Comparison of ENCODE assay signal across 27 cellular contexts in the genomic region with DNA sequence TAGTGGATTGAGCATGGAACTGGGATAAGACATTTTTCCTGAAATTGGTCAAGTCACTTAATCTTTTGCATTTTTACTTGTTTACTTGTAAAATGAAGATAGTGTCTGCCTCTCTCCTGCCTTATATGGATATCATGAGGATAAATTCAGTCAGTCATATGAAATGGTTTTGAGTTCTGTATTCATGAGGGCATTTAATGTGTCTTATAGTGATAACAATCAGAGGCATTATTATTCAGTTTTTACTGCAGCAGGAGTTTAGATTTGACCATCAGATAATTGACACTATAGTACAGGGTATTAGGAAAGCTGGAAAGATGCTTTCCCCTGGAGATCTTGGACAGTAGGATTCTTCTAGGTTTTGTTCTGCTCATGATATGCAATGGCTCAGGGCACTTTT. TPM values are rescaled to one million over a fixed set of nuclear protein-coding genes. Genes with fewer than 3 reads are reported as not detected.
A peak's percentile ranks its signal among the peaks of the same experiment; 100 is the strongest.
DNase-seq lines count a peak whose midpoint lies in the region; ATAC-seq and TF ChIP-seq lines count a peak whose summit lies in the region.
"Had no signal": no experiment of that assay in that cellular context is flagged by ENCODE, and none has a peak within 500 bp of the region (broad histone marks: within the 10 kb centered on the region; RNA-seq: fewer than 3 reads in every experiment).

No MANE protein-coding gene starts in this region.

- H3K36me3 ChIP-seq in ascending aorta: no peaks in the 10 kb centered on the region
- H3K36me3 ChIP-seq in thoracic aorta: no peaks in the 10 kb centered on the region
- H3K36me3 ChIP-seq in tibial artery: no peaks in the 10 kb centered on the region
- no peaks in the 10 kb centered on the region for H3K36me3 ChIP-seq in effector memory CD4-positive, alpha-beta T cell (ENCODE audit: control insufficient read depth, insufficient read depth, low read length)
- H3K36me3 ChIP-seq in WERI-Rb-1: no peaks in the 10 kb centered on the region
- H3K36me3 ChIP-seq: BLaER1 treated with 17β-estradiol and CSF1 and Interleukin-3, amounts not matched to agents 10 nM and 100 nM had no signal

- H3K27me3 ChIP-seq in ascending aorta: no peaks in the 10 kb centered on the region
- H3K27me3 ChIP-seq in thoracic aorta (replicated peaks; ENCODE audit: insufficient read depth): no peaks in the 10 kb centered on the region
- no peaks in the 10 kb centered on the region for H3K27me3 ChIP-seq in tibial artery
- no peaks in the 10 kb centered on the region for H3K27me3 ChIP-seq in effector memory CD4-positive, alpha-beta T cell (replicated peaks; ENCODE audit: control insufficient read depth, insufficient read depth, low read length, poor library complexity, severe bottlenecking)
- H3K27me3 ChIP-seq in WERI-Rb-1 (ENCODE audit: insufficient read depth, low read depth, severe bottlenecking): no peaks in the 10 kb centered on the region
- H3K27me3 ChIP-seq: BLaER1 treated with 17β-estradiol and CSF1 and Interleukin-3, amounts not matched to agents 10 nM and 100 nM had no signal

- no peak for ATAC-seq in thoracic aorta (ENCODE audit: insufficient number of reproducible peaks, low FRiP score, low read depth)
- ATAC-seq: A549; CD8-positive, alpha-beta T cell; GM12878 had no signal

- TF ChIP-seq CTCF in ascending aorta (IDR thresholded peaks at IDR 0.05) (no peak), thoracic aorta (IDR thresholded peaks at IDR 0.05) (no peak), tibial artery (IDR thresholded peaks at IDR 0.05) (no peak), WERI-Rb-1 (IDR thresholded peaks at IDR 0.05; ENCODE audit: low read depth, low read length) (no peak)

- H3K4me3 ChIP-seq in ascending aorta: no peak overlapping the region
- no peak overlapping the region for H3K4me3 ChIP-seq in thoracic aorta
- no peak overlapping the region for H3K4me3 ChIP-seq in tibial artery
- H3K4me3 ChIP-seq in effector memory CD4-positive, alpha-beta T cell (ENCODE audit: insufficient read depth, low read depth, low read length, poor library complexity, severe bottlenecking): no peak overlapping the region
- H3K4me3 ChIP-seq in WERI-Rb-1 (ENCODE audit: low read depth, low read length): no peak overlapping the region
- H3K4me3 ChIP-seq: A549; BLaER1 treated with 17β-estradiol and CSF1 and Interleukin-3, amounts not matched to agents 10 nM and 100 nM; GM12878 had no signal

- intact Hi-C loops in ascending aorta (cut with DNase I) (loop anchor here (5.0 to 10.0 kb wide), 2 partner anchors 56 to 394 kb away; a partner anchor contains a TSS), tibial artery (cut with DNase I; ENCODE audit: low total_unique reads) (no loop called here)

- H3K4me1 ChIP-seq in ascending aorta: peaks cover 0 to 37% of the 10 kb centered on the region in 2 donors
- H3K4me1 ChIP-seq in thoracic aorta (ENCODE audit: control insufficient read depth in 1 of 2, low read depth in 2 of 2): peaks cover 33 to 55% of the 10 kb centered on the region in 2 donors
- peaks cover 0 to 82% (median 17%) of the 10 kb centered on the region in 4 donors for H3K4me1 ChIP-seq in tibial artery
- no peaks in the 10 kb centered on the region for H3K4me1 ChIP-seq in effector memory CD4-positive, alpha-beta T cell (ENCODE audit: control insufficient read depth, insufficient read depth, low read length, poor library complexity, severe bottlenecking)
- H3K4me1 ChIP-seq: A549; BLaER1 treated with 17β-estradiol and CSF1 and Interleukin-3, amounts not matched to agents 10 nM and 100 nM had no signal

- H3K27ac ChIP-seq in ascending aorta (peak overlapping the region; percentile 52 to 64), thoracic aorta (peak overlapping the region; percentile 52 to 58), tibial artery (peak overlapping the region; percentile 52 to 65), WERI-Rb-1 (no peak overlapping the region)
- no peak overlapping the region for H3K27ac ChIP-seq in effector memory CD4-positive, alpha-beta T cell (ENCODE audit: insufficient read depth, low read length, poor library complexity, severe bottlenecking)
- H3K27ac ChIP-seq: 22Rv1; A549; BLaER1 treated with 17β-estradiol and CSF1 and Interleukin-3, amounts not matched to agents 10 nM and 100 nM; C4-2B had no signal

- DNase-seq in COLO829 (ENCODE audit: low spot score) (peak; percentile 4), ascending aorta (ENCODE audit: low spot score in 2 of 2) (no peak), thoracic aorta (ENCODE audit: low spot score) (no peak), tibial artery (no peak), iPS-NIHi7 (ENCODE audit: extremely low spot score) (no peak), WERI-Rb-1 (no peak)
- DNase-seq in effector memory CD4-positive, alpha-beta T cell: no peak
- DNase-seq: AML-193; CD4-positive, alpha-beta T cell; CD8-positive, alpha-beta T cell; COR-L47; DMS 273 treated with DMSO at 0.1 percent for 48 hours; DMS153; DMS53; DMS79; DND-41; EL; GDM1 had no signal

- H3K9me3 ChIP-seq in ascending aorta (no peaks in the 10 kb centered on the region), thoracic aorta (no peaks in the 10 kb centered on the region), tibial artery (no peaks in the 10 kb centered on the region), WERI-Rb-1 (ENCODE audit: severe bottlenecking) (no peaks in the 10 kb centered on the region)
- no peaks in the 10 kb centered on the region for H3K9me3 ChIP-seq in effector memory CD4-positive, alpha-beta T cell (ENCODE audit: control insufficient read depth, low read length)
- H3K9me3 ChIP-seq: A549; BLaER1 treated with 17β-estradiol and CSF1 and Interleukin-3, amounts not matched to agents 10 nM and 100 nM had no signal

RNA-seq across cellular contexts. Expression of a gene that starts 26.0 kb away (rescaled TPM):
- total RNA-seq in ascending aorta (43.1 TPM), thoracic aorta (100 to 1,000 TPM; 167 to 240 TPM)
- total RNA-seq: A172; B cell; CD4-positive, alpha-beta T cell; CD8-positive, alpha-beta T cell; Daoy; G401 had no signal

Comparison
In these comparisons a context has a peak if more than half of its experiments do, and no peak if none do; other contexts are left out.
1. H3K27ac ChIP-seq: peak in ascending aorta (2 of 2), thoracic aorta (2 of 2) and tibial artery (2 of 2); none in effector memory CD4-positive, alpha-beta T cell (single experiment) and WERI-Rb-1 (single experiment).